Comparison of ENCODE assay signal across 21 cellular contexts in the genomic region with DNA sequence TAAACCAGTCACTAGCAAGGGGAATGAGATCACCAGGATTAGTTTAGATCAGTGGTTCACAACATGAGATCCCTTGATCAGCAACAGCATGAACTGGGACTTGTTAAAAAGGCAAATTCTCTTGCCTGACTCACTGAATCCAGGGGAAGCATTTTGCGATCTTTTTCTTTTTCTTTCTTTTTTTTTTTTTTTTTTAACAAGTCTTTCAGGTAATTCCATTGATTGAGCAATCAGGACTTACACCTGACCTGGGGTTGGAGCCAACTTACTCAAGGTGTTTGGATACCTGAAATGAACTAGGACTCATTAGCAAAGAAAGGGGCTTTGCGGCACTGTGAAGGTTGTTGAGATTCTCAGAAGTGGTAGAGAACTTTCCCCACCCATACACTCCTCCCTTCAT. TPM values are rescaled to one million over a fixed set of nuclear protein-coding genes. Genes with fewer than 3 reads are reported as not detected.
"Had no signal": no experiment of that assay in that cellular context is flagged by ENCODE, and none has a peak within 500 bp of the region (broad histone marks: within the 10 kb centered on the region; RNA-seq: fewer than 3 reads in every experiment).

No MANE protein-coding gene starts in this region.

- H3K36me3 ChIP-seq: colonic mucosa, esophagus squamous epithelium, left lung, suprapubic skin had no signal

- FAIRE-seq: frontal cortex, keratinocyte, small intestine, urothelium cell line had no signal

- H3K4me1 ChIP-seq: colonic mucosa, left lung, psoas muscle, suprapubic skin had no signal

- H3K4me3 ChIP-seq: colonic mucosa, esophagus squamous epithelium, left lung, psoas muscle, suprapubic skin had no signal

- H3K27ac ChIP-seq: colonic mucosa, esophagus squamous epithelium, left lung, psoas muscle, suprapubic skin had no signal

- ATAC-seq: left lung; naive thymus-derived CD8-positive, alpha-beta T cell; psoas muscle; right cardiac atrium; stimulated activated naive B cell treated with anti-CD40 and anti-IgM and Interleukin-4, amounts not matched to agents 10 μg/mL and 1 μg/mL and 100 μg/mL, for 72 hours had no signal

- DNase-seq: colonic mucosa; effector CD8-positive, alpha-beta T cell; endodermal cell; esophagus squamous epithelium; left lung; mesendoderm; midbrain; naive thymus-derived CD8-positive, alpha-beta T cell; nephron progenitor cell; nucleus accumbens; psoas muscle; right cardiac atrium; small intestine; stimulated activated CD4-positive, alpha-beta T cell treated with anti-CD3 and anti-CD28 coated beads, Interleukin-15, amount 100 ng/mL, for 24 hours; stimulated activated CD4-positive, alpha-beta T cell treated with anti-CD3 and anti-CD28 coated beads, Interleukin-2, amount 100 ng/mL, for 48 hours; stimulated activated naive B cell treated with anti-CD40 and anti-IgM and Interleukin-4, amounts not matched to agents 10 μg/mL and 1 μg/mL and 100 μg/mL, for 72 hours had no signal

- H3K9me3 ChIP-seq: colonic mucosa, esophagus squamous epithelium, left lung, suprapubic skin had no signal

- H3K27me3 ChIP-seq: colonic mucosa, esophagus squamous epithelium, left lung, suprapubic skin had no signal

RNA-seq across cellular contexts. Expression of a gene that starts 47.1 kb away (rescaled TPM):
- total RNA-seq: lung microvascular endothelial cell; naive thymus-derived CD8-positive, alpha-beta T cell had no signal
- polyA plus RNA-seq: naive thymus-derived CD8-positive, alpha-beta T cell had no signal
